1 cellular context compared by ENCODE assay signal in genomic region chr19:14440049-14440448, GRCh38.
TF ChIP-seq lines count a peak whose summit lies in the region.

No MANE protein-coding gene starts in this region.

TF ChIP-seq in K562, 482 proteins besides CTCF, POLR2A, EP300 and RAD21 (continued from another document):
- TF ChIP-seq ATF1 (CRISPR knock-in tag; IDR thresholded peaks at IDR 0.05) (no peak), ATF1 (tag; IDR thresholded peaks at IDR 0.05) (0 out of 2 replicates have a peak, but pooled peaks have one; percentile 23), HINFP (tag; conservative IDR thresholded peaks at IDR 0.05; ENCODE audit: low read depth) (peak; percentile 26; the same call in 1 of the 2 replicates), MTA3 (IDR thresholded peaks at IDR 0.05; ENCODE audit: borderline replicate concordance) (peak; percentile 47; the same call in 1 of the 2 replicates), HDAC2 (IDR thresholded peaks at IDR 0.05) (peak; percentile 60; the same call in 1 of the 2 replicates), NEUROD1 (IDR thresholded peaks at IDR 0.05; ENCODE audit: borderline replicate concordance, low read depth, low read length, partially characterized antibody) (peak; percentile 26), GABPB1 (CRISPR knock-in tag; IDR thresholded peaks at IDR 0.05) (0 out of 2 replicates have a peak, but pooled peaks have one; percentile 33), CREB1 (IDR thresholded peaks at IDR 0.05) (no peak), CREB1 (CRISPR knock-in tag; IDR thresholded peaks at IDR 0.05) (no peak), ZNF586 (CRISPR knock-in tag; conservative IDR thresholded peaks at IDR 0.05) (no peak), ZNF717 (CRISPR knock-in tag; IDR thresholded peaks at IDR 0.05) (no peak), ZNF785 (CRISPR knock-in tag; IDR thresholded peaks at IDR 0.05) (no peak), LEF1 (IDR thresholded peaks at IDR 0.05) (peak; percentile 53; the same call in 1 of the 2 replicates), L3MBTL2 (IDR thresholded peaks at IDR 0.05) (peak; percentile 35; the same call in 1 of the 2 replicates), NONO (IDR thresholded peaks at IDR 0.05; ENCODE audit: low read depth in 2 of 2, low read length in 1 of 2) (no peak), ESRRA (IDR thresholded peaks at IDR 0.05; ENCODE audit: borderline replicate concordance, low read depth) (peak; percentile 18; the same call in 1 of the 2 replicates), ZNF445 (CRISPR knock-in tag; IDR thresholded peaks at IDR 0.05; ENCODE audit: low read depth) (no peak), STAT5A (IDR thresholded peaks at IDR 0.05; ENCODE audit: borderline replicate concordance, low read length) (no peak), NR2F6 (CRISPR knock-in tag; IDR thresholded peaks at IDR 0.05) (no peak), ZBTB40 (IDR thresholded peaks at IDR 0.05) (peak; percentile 71), ZBTB40 (CRISPR knock-in tag; IDR thresholded peaks at IDR 0.05) (no peak), SMARCA4 (IDR thresholded peaks at IDR 0.05) (peak; percentile 37; the same call in 1 of the 2 replicates), AFF1 (IDR thresholded peaks at IDR 0.05; ENCODE audit: low read depth in 1 of 2, partially characterized antibody in 2 of 2) (peak in 1 of 2 experiments; percentile 77), LCOR (CRISPR knock-in tag; IDR thresholded peaks at IDR 0.05) (no peak), SRSF3 (IDR thresholded peaks at IDR 0.05; ENCODE audit: insufficient read depth, low read length) (no peak), HDGF (IDR thresholded peaks at IDR 0.05) (no peak), NR2C2 (CRISPR knock-in tag; IDR thresholded peaks at IDR 0.05) (no peak), NR2C2 (tag; IDR thresholded peaks at IDR 0.05) (peak; percentile 81), YY1 (IDR thresholded peaks at IDR 0.05; ENCODE audit: borderline replicate concordance in 1 of 3, control insufficient read depth in 1 of 3, extremely low read depth in 1 of 3, insufficient read depth in 3 of 3, insufficient read length in 1 of 3, insufficient replicate concordance in 2 of 3, low read depth in 1 of 3, low read length in 2 of 3) (peak in 2 of 3 experiments; percentile 54 to 80), ARHGAP35 (IDR thresholded peaks at IDR 0.05; ENCODE audit: partially characterized antibody) (no peak), RCOR1 (IDR thresholded peaks at IDR 0.05; ENCODE audit: borderline replicate concordance in 1 of 2, low read depth in 2 of 2, low read length in 2 of 2) (peak in 1 of 2 experiments; percentile 58; a peak in 1 of 4 replicates), TRIM24 (IDR thresholded peaks at IDR 0.05) (no peak)
- TF ChIP-seq, protein P1, sequence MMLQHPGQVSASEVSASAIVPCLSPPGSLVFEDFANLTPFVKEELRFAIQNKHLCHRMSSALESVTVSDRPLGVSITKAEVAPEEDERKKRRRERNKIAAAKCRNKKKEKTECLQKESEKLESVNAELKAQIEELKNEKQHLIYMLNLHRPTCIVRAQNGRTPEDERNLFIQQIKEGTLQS (IDR thresholded peaks at IDR 0.05) = no peak
- TF ChIP-seq, protein P1 (CRISPR knock-in tag; conservative IDR thresholded peaks at IDR 0.05) = no peak
- TF ChIP-seq, protein P2, sequence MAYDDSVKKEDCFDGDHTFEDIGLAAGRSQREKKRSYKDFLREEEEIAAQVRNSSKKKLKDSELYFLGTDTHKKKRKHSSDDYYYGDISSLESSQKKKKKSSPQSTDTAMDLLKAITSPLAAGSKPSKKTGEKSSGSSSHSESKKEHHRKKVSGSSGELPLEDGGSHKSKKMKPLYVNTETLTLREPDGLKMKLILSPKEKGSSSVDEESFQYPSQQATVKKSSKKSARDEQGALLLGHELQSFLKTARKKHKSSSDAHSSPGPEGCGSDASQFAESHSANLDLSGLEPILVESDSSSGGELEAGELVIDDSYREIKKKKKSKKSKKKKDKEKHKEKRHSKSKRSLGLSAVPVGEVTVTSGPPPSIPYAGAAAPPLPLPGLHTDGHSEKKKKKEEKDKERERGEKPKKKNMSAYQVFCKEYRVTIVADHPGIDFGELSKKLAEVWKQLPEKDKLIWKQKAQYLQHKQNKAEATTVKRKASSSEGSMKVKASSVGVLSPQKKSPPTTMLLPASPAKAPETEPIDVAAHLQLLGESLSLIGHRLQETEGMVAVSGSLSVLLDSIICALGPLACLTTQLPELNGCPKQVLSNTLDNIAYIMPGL (CRISPR knock-in tag; IDR thresholded peaks at IDR 0.05) = no peak
TF ChIP-seq in K562: peak in this region for 91.
